3 cellular contexts compared by ENCODE assay signal in genomic region chr20:38673261-38673660, GRCh38.
TF ChIP-seq lines count a peak whose summit lies in the region.

No MANE protein-coding gene starts in this region.

TF ChIP-seq in SK-N-SH, 30 proteins besides CTCF, POLR2A, EP300 and RAD21 (continues in another document):
- TF ChIP-seq GABPA (IDR thresholded peaks at IDR 0.05; ENCODE audit: low read depth) (no peak), SIN3A (IDR thresholded peaks at IDR 0.05; ENCODE audit: borderline replicate concordance, low read depth, low read length) (no peak), NFIC (IDR thresholded peaks at IDR 0.05; ENCODE audit: borderline replicate concordance) (no peak), NRF1 (IDR thresholded peaks at IDR 0.05; ENCODE audit: low read depth, low read length) (no peak), ELF1 (IDR thresholded peaks at IDR 0.05) (no peak), POLR2AphosphoS5 (IDR thresholded peaks at IDR 0.05; ENCODE audit: low read depth, low read length) (no peak), RXRA (IDR thresholded peaks at IDR 0.05; ENCODE audit: borderline replicate concordance, low read depth) (no peak), ZBTB33 (IDR thresholded peaks at IDR 0.05; ENCODE audit: borderline replicate concordance, low read depth) (no peak), USF1 (IDR thresholded peaks at IDR 0.05; ENCODE audit: borderline replicate concordance, low read depth) (no peak), RFX5 (IDR thresholded peaks at IDR 0.05; ENCODE audit: low read length) (no peak), TCF12 (IDR thresholded peaks at IDR 0.05) (no peak), GATA2 (CRISPR knock-in tag; IDR thresholded peaks at IDR 0.05) (no peak), FOXJ3 (CRISPR knock-in tag; IDR thresholded peaks at IDR 0.05) (no peak), CHD2 (IDR thresholded peaks at IDR 0.05; ENCODE audit: low read length, partially characterized antibody) (no peak), MXI1 (IDR thresholded peaks at IDR 0.05; ENCODE audit: low read depth, low read length) (no peak), MAX (IDR thresholded peaks at IDR 0.05; ENCODE audit: low read depth) (no peak), RCOR1 (IDR thresholded peaks at IDR 0.05; ENCODE audit: low read length) (no peak)

TF ChIP-seq in SK-N-SH treated with all-trans-retinoic acid at 6 μM for 48 hours, 23 proteins besides CTCF, POLR2A, EP300 and RAD21:
- TF ChIP-seq ZC3H10 (CRISPR knock-in tag; IDR thresholded peaks at IDR 0.05) (no peak), TCF4 (CRISPR knock-in tag; IDR thresholded peaks at IDR 0.05; ENCODE audit: borderline replicate concordance) (no peak), ARNTL (CRISPR knock-in tag; IDR thresholded peaks at IDR 0.05; ENCODE audit: borderline replicate concordance, low read depth) (no peak)

TF ChIP-seq in H1, 55 proteins besides CTCF, POLR2A, EP300 and RAD21:
- TF ChIP-seq SP4 (IDR thresholded peaks at IDR 0.05; ENCODE audit: low read length) (no peak), POU5F1 (IDR thresholded peaks at IDR 0.05; ENCODE audit: low read depth, low read length) (no peak), SIN3A (conservative IDR thresholded peaks at IDR 0.05 in 1 of 2, IDR thresholded peaks at IDR 0.05 in 1 of 2; ENCODE audit: low read depth in 1 of 2, low read length in 2 of 2) (no peak), FOSL1 (IDR thresholded peaks at IDR 0.05; ENCODE audit: insufficient read depth, low read depth, low read length) (no peak), TBP (IDR thresholded peaks at IDR 0.05; ENCODE audit: low read depth, low read length) (no peak), EGR1 (IDR thresholded peaks at IDR 0.05; ENCODE audit: borderline replicate concordance, low read depth, low read length) (no peak), BCL11A (IDR thresholded peaks at IDR 0.05; ENCODE audit: low read depth in 2 of 2, low read length in 2 of 2) (no peak), POLR2AphosphoS5 (IDR thresholded peaks at IDR 0.05; ENCODE audit: low read depth, low read length) (no peak), PHF8 (conservative IDR thresholded peaks at IDR 0.05; ENCODE audit: low read depth, low read length) (no peak), MAFK (IDR thresholded peaks at IDR 0.05; ENCODE audit: low read depth, low read length) (no peak), ASH2L (IDR thresholded peaks at IDR 0.05; ENCODE audit: low read length) (no peak), KDM5A (IDR thresholded peaks at IDR 0.05; ENCODE audit: low read length) (no peak), NANOG (IDR thresholded peaks at IDR 0.05; ENCODE audit: insufficient read depth, low read depth, low read length, poor library complexity, severe bottlenecking) (no peak), CHD1 (IDR thresholded peaks at IDR 0.05; ENCODE audit: low read depth, low read length) (no peak), CREB1 (IDR thresholded peaks at IDR 0.05) (no peak), SUZ12 (IDR thresholded peaks at IDR 0.05; ENCODE audit: low read length) (no peak)
TF ChIP-seq in H1: peak in this region for 0.
